In the genomic region with DNA sequence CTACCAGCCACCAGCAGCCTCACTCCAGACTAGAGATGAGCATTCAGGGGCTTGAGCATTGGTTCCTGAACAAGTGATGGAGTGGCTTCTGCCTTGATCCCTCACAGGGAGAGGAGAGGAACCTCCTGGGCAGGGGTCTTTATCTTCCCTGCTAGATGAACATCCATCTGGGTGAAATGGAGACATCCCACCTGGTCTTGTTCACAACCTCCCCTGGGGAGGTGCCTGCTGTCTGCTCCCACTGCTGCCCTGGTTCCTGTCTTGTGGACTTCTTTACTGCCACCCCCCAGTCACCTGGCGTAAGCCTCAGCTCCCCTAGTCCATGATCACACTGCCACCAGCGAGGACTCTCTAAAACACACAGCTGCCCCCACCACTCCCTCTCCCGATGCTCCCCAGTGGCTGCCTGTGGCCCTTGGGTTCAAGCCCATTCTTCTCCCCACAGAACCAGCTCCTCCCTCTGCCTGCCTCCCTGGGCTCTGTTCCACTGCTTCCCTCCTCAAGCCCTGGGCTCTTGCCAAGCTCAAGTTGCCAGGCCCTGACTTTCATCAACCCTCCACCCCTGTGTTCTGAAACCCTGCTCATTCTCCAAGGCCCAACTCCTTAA, we compare ENCODE assay signal across 14 cellular contexts. TPM values are rescaled to one million over a fixed set of nuclear protein-coding genes. Genes with fewer than 3 reads are reported as not detected.
A peak's percentile ranks its signal among the peaks of the same experiment; 100 is the strongest.
DNase-seq lines count a peak whose midpoint lies in the region; ATAC-seq lines count a peak whose summit lies in the region.
"Had no signal": no experiment of that assay in that cellular context is flagged by ENCODE, and none has a peak within 500 bp of the region (broad histone marks: within the 10 kb centered on the region; RNA-seq: fewer than 3 reads in every experiment).

No MANE protein-coding gene starts in this region.

- peak overlapping the region; percentile 46 for H3K27ac Mint-ChIP-seq in stimulated activated effector memory CD8-positive, alpha-beta T cell treated with anti-CD3 and anti-CD28 coated beads, Interleukin-12 subunit alpha, Interleukin-12 subunit beta, amount 100 ng/mL, for 72 hours
- H3K27ac Mint-ChIP-seq: activated naive CD8-positive, alpha-beta T cell treated with anti-CD3 and anti-CD28 coated beads, Interleukin-2, amount 50 U/mL, for 24 hours; mesothelial cell of epicardium; T-cell had no signal

- ATAC-seq in left ventricle myocardium superior (peak; percentile 51), GM19455 (IDR thresholded peaks at IDR 0.05; ENCODE audit: unreplicated experiment) (no peak), GM21515 (IDR thresholded peaks at IDR 0.05; ENCODE audit: unreplicated experiment) (no peak)
- no peak for ATAC-seq in stimulated activated effector memory CD8-positive, alpha-beta T cell treated with anti-CD3 and anti-CD28 coated beads, Interleukin-12 subunit alpha, Interleukin-12 subunit beta, amount 100 ng/mL, for 72 hours
- ATAC-seq: activated naive CD8-positive, alpha-beta T cell treated with anti-CD3 and anti-CD28 coated beads, Interleukin-2, amount 50 U/mL, for 24 hours; T-cell had no signal

- no peaks in the 10 kb centered on the region for H3K36me3 ChIP-seq in adipocyte (ENCODE audit: control insufficient read depth, insufficient read depth, low read length, severe bottlenecking)

- no peaks in the 10 kb centered on the region for H3K27me3 ChIP-seq in adipocyte (replicated peaks; ENCODE audit: control insufficient read depth, insufficient read depth, low read length)

- no peaks in the 10 kb centered on the region for H3K36me3 Mint-ChIP-seq in stimulated activated effector memory CD8-positive, alpha-beta T cell treated with anti-CD3 and anti-CD28 coated beads, Interleukin-12 subunit alpha, Interleukin-12 subunit beta, amount 100 ng/mL, for 72 hours
- H3K36me3 Mint-ChIP-seq: CD4-positive, CD25-positive, alpha-beta regulatory T cell; mesothelial cell of epicardium; T-cell had no signal

- no peak overlapping the region for H3K4me3 Mint-ChIP-seq in stimulated activated effector memory CD8-positive, alpha-beta T cell treated with anti-CD3 and anti-CD28 coated beads, Interleukin-12 subunit alpha, Interleukin-12 subunit beta, amount 100 ng/mL, for 72 hours
- H3K4me3 Mint-ChIP-seq: activated naive CD8-positive, alpha-beta T cell treated with anti-CD3 and anti-CD28 coated beads, Interleukin-2, amount 50 U/mL, for 24 hours; CD4-positive, CD25-positive, alpha-beta regulatory T cell; mesothelial cell of epicardium; T-cell had no signal

- intact Hi-C loops in left ventricle myocardium superior (cut with micrococcal nuclease), result loop anchor here (5.0 kb wide), 1 partner anchor 133 kb away; no protein-coding TSS in a partner anchor

- peak; percentile 14 for DNase-seq in DMS79 treated with DMSO at 0.1 percent for 48 hours (lab: John Stamatoyannopoulos, UW)
- DNase-seq in adipocyte (ENCODE audit: low read depth), result peak; percentile 58
- DNase-seq in left ventricle myocardium superior, result peak; percentile 85
- DNase-seq in stimulated activated effector memory CD8-positive, alpha-beta T cell treated with anti-CD3 and anti-CD28 coated beads, Interleukin-12 subunit alpha, Interleukin-12 subunit beta, amount 100 ng/mL, for 72 hours (ENCODE audit: low spot score in 2 of 2), result no peak
- no peak for DNase-seq in NCI-H1105 treated with DMSO at 0.1 percent for 48 hours (lab: John Stamatoyannopoulos, UW)
- DNase-seq in NCI-H1930 (lab: John Stamatoyannopoulos, UW), result no peak
- DNase-seq: activated naive CD8-positive, alpha-beta T cell treated with anti-CD3 and anti-CD28 coated beads, Interleukin-2, amount 50 U/mL, for 24 hours; CD4-positive, CD25-positive, alpha-beta regulatory T cell; effector CD4-positive, alpha-beta T cell; NCI-H1105; T-cell had no signal

- H3K9me3 Mint-ChIP-seq in stimulated activated effector memory CD8-positive, alpha-beta T cell treated with anti-CD3 and anti-CD28 coated beads, Interleukin-12 subunit alpha, Interleukin-12 subunit beta, amount 100 ng/mL, for 72 hours, result no peaks in the 10 kb centered on the region
- H3K9me3 Mint-ChIP-seq: activated naive CD8-positive, alpha-beta T cell treated with anti-CD3 and anti-CD28 coated beads, Interleukin-2, amount 50 U/mL, for 24 hours; CD4-positive, CD25-positive, alpha-beta regulatory T cell; mesothelial cell of epicardium; T-cell had no signal

- H3K4me3 ChIP-seq in adipocyte (ENCODE audit: low read length), result no peak overlapping the region

- no peak overlapping the region for H3K9ac ChIP-seq in adipocyte (ENCODE audit: low read length)

- H3K4me1 ChIP-seq in adipocyte (ENCODE audit: control insufficient read depth, insufficient read depth, low read length), result peaks cover 53% of the 10 kb centered on the region

- no peaks in the 10 kb centered on the region for H3K9me3 ChIP-seq in adipocyte (ENCODE audit: control insufficient read depth, low read length)

- H3K4me1 Mint-ChIP-seq in stimulated activated effector memory CD8-positive, alpha-beta T cell treated with anti-CD3 and anti-CD28 coated beads, Interleukin-12 subunit alpha, Interleukin-12 subunit beta, amount 100 ng/mL, for 72 hours, result peaks cover 17% of the 10 kb centered on the region

RNA-seq across cellular contexts. Expression of gene COL15A1, which starts 51.5 kb away (rescaled TPM):
- total RNA-seq in left ventricle myocardium superior, result 47.2 TPM
- total RNA-seq: CD4-positive, CD25-positive, alpha-beta regulatory T cell had no signal

Comparison
In these comparisons a context has a peak if more than half of its experiments do, and no peak if none do; other contexts are left out.
1. DNase-seq: peak in DMS79 treated with DMSO at 0.1 percent for 48 hours (single experiment), adipocyte (single experiment) and left ventricle myocardium superior (single experiment); none in stimulated activated effector memory CD8-positive, alpha-beta T cell treated with anti-CD3 and anti-CD28 coated beads, Interleukin-12 subunit alpha, Interleukin-12 subunit beta, amount 100 ng/mL, for 72 hours (0 of 2), NCI-H1105 treated with DMSO at 0.1 percent for 48 hours (single experiment) and NCI-H1930 (0 of 2).